In genomic region chr14:63493246-63493645, GRCh38 we compare ENCODE assay signal across 8 cellular contexts.
DNase-seq lines count a peak whose midpoint lies in the region; ATAC-seq and TF ChIP-seq lines count a peak whose summit lies in the region.

No MANE protein-coding gene starts in this region.

- peak; percentile 36 for DNase-seq in astrocyte of the hippocampus (ENCODE audit: low read depth, low spot score)
- peak; percentile 41 for DNase-seq in left kidney (ENCODE audit: low read depth, low spot score)
- no peak for DNase-seq in GM10266 (ENCODE audit: extremely low spot score)
- no peak for DNase-seq in NCI-H345 (lab: John Stamatoyannopoulos, UW)
- DNase-seq in activated CD8-positive, alpha-beta memory T cell treated with anti-CD3 and anti-CD28 coated beads, Interleukin-2, amount 50 U/mL, for 48 hours: no peak

- no peaks in the 10 kb centered on the region for H3K9me3 ChIP-seq in HUES48 (ENCODE audit: control insufficient read depth, insufficient read depth, low read length)

- no peaks in the 10 kb centered on the region for H3K36me3 ChIP-seq in HUES48 (ENCODE audit: control insufficient read depth, insufficient read depth, low read length)

- H3K4me3 ChIP-seq in HUES48 (ENCODE audit: low read depth, low read length): no peak overlapping the region

- TF ChIP-seq CTCF in C4-2B (conservative IDR thresholded peaks at IDR 0.05) (peak; percentile 31), GM10266 (IDR thresholded peaks at IDR 0.05; ENCODE audit: control insufficient read depth, insufficient read depth, low read depth, missing control alignments) (no peak)

- ATAC-seq in GM21786 (IDR thresholded peaks at IDR 0.05; ENCODE audit: unreplicated experiment): no peak

- H3K27me3 ChIP-seq in HUES48 (ENCODE audit: control insufficient read depth, insufficient read depth, low read length): no peaks in the 10 kb centered on the region

- no peak overlapping the region for H3K9ac ChIP-seq in HUES48 (ENCODE audit: low read depth, low read length)

- H3K4me1 ChIP-seq in HUES48 (ENCODE audit: control insufficient read depth, insufficient read depth, low read length): peaks cover 16% of the 10 kb centered on the region

- H3K27ac ChIP-seq in C4-2B (no peak overlapping the region), HUES48 (ENCODE audit: low read depth, low read length) (peak overlapping the region; percentile 17)

Comparison
In these comparisons a context has a peak if more than half of its experiments do, and no peak if none do; other contexts are left out.
1. DNase-seq: peak in astrocyte of the hippocampus (single experiment) and left kidney (single experiment); none in GM10266 (single experiment), NCI-H345 (single experiment) and activated CD8-positive, alpha-beta memory T cell treated with anti-CD3 and anti-CD28 coated beads, Interleukin-2, amount 50 U/mL, for 48 hours (single experiment).